In the genomic region with DNA sequence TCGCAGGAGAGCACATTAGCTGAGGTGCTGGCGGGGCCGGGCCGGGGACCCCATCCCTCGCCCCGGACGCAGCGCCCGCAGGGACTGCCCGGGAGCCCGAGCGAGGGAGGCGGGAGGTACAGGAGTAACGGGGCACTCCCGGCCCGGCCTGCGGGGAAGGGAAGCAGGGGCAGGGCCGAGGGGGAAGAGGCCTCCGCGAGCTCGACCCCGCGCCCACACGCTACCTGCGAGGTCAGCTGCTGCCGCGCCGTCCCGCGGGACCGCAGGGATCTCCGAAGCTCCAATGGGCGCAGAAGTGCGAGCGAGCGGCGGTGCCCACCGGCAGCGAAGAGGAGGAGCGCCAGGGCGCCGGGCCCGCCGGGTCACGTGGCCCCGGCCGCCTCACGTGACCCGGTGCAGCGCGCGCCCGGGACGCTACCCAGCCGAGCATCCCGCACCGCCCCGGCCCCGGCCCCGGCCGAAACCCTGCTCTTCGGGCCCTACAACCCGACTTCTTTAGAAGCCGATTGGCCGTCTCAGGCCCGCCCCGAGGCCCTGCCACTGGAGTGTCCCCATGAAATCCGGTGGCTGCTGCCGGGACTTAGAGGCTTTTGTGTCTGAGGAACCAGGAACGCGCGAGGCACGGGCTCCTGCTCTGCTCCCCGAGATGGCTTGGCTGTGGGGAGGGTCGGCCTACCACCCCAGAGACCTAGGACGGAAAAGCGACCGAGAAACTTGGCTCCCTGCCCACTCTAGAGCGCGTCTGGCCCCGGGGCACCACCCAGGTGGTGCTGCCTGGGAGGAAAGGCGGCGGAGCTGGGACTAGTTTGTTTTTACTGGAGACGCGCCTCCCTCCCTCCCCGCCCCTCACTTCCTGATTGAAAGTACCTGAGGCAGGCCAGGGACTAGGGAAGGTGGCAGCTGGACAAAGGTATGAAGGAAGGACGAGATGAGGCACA, we compare ENCODE assay signal across 8 cellular contexts.
DNase-seq lines count a peak whose midpoint lies in the region; ATAC-seq and TF ChIP-seq lines count a peak whose summit lies in the region.

RCBTB1 (minus strand) TSS at position 339 of the 938 bp plus-strand sequence. CDS start 18,279 bp downstream, outside the sequence.

- DNase-seq in AG04449 (ENCODE audit: low read depth, low spot score) (no peak), NCI-H226 (peak; percentile 66), dedifferentiated amniotic fluid mesenchymal stem cell (ENCODE audit: extremely low spot score) (peak; percentile 37), left kidney (ENCODE audit: low read depth, low spot score) (peak; percentile 92)
- peak; percentile 74 for DNase-seq in activated CD4-positive, alpha-beta T cell treated with anti-CD3 and anti-CD28 coated beads for 48 hours
- DNase-seq in stimulated activated CD4-positive, alpha-beta T cell treated with anti-CD3 and anti-CD28 coated beads, Interleukin-1b, Interleukin-23, amount 100 ng/mL, for 48 hours: peak; percentile 57

- POLR2A ChIA-PET in AG04449 (lab: Yijun Ruan, JAX): no interaction called here

- TF ChIP-seq CTCF in AG04449 (IDR thresholded peaks at IDR 0.05; ENCODE audit: insufficient read depth, low read length, missing control alignments): no peak

- peak within 1 kb of the TSS; percentile 85 for H3K4me3 ChIP-seq in AG04449 (ENCODE audit: low read depth, low read length)

- CTCF ChIA-PET in AG04449 (lab: Yijun Ruan, JAX): interaction anchor here (1.5 kb wide), 1 partner anchor 8 kb away, joined by 3 read pairs; no protein-coding TSS in a partner anchor

- ATAC-seq in GM18858 (IDR thresholded peaks at IDR 0.05; ENCODE audit: unreplicated experiment) (peak; percentile 78), HG03064 (IDR thresholded peaks at IDR 0.05; ENCODE audit: low read depth, unreplicated experiment) (peak; percentile 93)
